Comparison of ENCODE assay signal across 2 cellular contexts in the genomic region with DNA sequence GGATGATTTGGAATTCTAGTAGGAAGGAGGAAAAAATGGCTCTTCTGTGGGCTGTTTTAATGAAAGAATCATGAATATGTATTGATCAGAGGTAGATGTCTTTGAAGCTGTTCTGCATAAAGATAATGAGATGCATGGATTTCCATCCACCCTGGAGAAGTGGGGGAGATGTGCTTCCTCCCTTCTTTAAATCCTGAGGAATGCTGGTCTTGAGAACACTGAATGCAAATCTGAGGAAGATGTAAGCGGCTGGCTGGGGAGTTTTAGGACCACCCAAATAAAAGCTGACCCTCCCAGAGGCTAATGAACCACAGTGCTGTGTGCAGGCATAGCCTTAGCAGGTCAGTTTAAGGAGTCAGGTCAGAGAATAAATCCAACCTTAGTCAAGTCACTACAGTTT.
TF ChIP-seq lines count a peak whose summit lies in the region.

No MANE protein-coding gene starts in this region.

TF ChIP-seq in H1, 55 proteins besides CTCF, POLR2A, EP300 and RAD21 (continues in another document):
- TF ChIP-seq SIX5 (IDR thresholded peaks at IDR 0.05; ENCODE audit: low read depth, low read length) (no peak), FOSL1 (IDR thresholded peaks at IDR 0.05; ENCODE audit: insufficient read depth, low read depth, low read length) (no peak), SAP30 (IDR thresholded peaks at IDR 0.05; ENCODE audit: insufficient read depth, insufficient replicate concordance, low read length) (no peak), JUN (IDR thresholded peaks at IDR 0.05; ENCODE audit: low read depth, low read length) (no peak), TAF1 (IDR thresholded peaks at IDR 0.05; ENCODE audit: low read depth, low read length) (no peak), SP1 (IDR thresholded peaks at IDR 0.05; ENCODE audit: low read depth, low read length) (no peak), SIRT6 (IDR thresholded peaks at IDR 0.05; ENCODE audit: low read length) (no peak), HDAC6 (IDR thresholded peaks at IDR 0.05; ENCODE audit: low read depth, low read length) (no peak), CBX5 (IDR thresholded peaks at IDR 0.05; ENCODE audit: low read depth, low read length) (no peak), KDM4A (IDR thresholded peaks at IDR 0.05; ENCODE audit: low read depth, low read length, severe bottlenecking) (no peak), RNF2 (IDR thresholded peaks at IDR 0.05; ENCODE audit: borderline replicate concordance, low read depth, low read length, missing control alignments, poor library complexity, severe bottlenecking) (no peak)
- TF ChIP-seq, protein P1, sequence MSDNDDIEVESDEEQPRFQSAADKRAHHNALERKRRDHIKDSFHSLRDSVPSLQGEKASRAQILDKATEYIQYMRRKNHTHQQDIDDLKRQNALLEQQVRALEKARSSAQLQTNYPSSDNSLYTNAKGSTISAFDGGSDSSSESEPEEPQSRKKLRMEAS (IDR thresholded peaks at IDR 0.05), result no peak
- TF ChIP-seq, protein P2, sequence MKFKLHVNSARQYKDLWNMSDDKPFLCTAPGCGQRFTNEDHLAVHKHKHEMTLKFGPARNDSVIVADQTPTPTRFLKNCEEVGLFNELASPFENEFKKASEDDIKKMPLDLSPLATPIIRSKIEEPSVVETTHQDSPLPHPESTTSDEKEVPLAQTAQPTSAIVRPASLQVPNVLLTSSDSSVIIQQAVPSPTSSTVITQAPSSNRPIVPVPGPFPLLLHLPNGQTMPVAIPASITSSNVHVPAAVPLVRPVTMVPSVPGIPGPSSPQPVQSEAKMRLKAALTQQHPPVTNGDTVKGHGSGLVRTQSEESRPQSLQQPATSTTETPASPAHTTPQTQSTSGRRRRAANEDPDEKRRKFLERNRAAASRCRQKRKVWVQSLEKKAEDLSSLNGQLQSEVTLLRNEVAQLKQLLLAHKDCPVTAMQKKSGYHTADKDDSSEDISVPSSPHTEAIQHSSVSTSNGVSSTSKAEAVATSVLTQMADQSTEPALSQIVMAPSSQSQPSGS (IDR thresholded peaks at IDR 0.05; ENCODE audit: low read length), result no peak
- TF ChIP-seq, protein P3, sequence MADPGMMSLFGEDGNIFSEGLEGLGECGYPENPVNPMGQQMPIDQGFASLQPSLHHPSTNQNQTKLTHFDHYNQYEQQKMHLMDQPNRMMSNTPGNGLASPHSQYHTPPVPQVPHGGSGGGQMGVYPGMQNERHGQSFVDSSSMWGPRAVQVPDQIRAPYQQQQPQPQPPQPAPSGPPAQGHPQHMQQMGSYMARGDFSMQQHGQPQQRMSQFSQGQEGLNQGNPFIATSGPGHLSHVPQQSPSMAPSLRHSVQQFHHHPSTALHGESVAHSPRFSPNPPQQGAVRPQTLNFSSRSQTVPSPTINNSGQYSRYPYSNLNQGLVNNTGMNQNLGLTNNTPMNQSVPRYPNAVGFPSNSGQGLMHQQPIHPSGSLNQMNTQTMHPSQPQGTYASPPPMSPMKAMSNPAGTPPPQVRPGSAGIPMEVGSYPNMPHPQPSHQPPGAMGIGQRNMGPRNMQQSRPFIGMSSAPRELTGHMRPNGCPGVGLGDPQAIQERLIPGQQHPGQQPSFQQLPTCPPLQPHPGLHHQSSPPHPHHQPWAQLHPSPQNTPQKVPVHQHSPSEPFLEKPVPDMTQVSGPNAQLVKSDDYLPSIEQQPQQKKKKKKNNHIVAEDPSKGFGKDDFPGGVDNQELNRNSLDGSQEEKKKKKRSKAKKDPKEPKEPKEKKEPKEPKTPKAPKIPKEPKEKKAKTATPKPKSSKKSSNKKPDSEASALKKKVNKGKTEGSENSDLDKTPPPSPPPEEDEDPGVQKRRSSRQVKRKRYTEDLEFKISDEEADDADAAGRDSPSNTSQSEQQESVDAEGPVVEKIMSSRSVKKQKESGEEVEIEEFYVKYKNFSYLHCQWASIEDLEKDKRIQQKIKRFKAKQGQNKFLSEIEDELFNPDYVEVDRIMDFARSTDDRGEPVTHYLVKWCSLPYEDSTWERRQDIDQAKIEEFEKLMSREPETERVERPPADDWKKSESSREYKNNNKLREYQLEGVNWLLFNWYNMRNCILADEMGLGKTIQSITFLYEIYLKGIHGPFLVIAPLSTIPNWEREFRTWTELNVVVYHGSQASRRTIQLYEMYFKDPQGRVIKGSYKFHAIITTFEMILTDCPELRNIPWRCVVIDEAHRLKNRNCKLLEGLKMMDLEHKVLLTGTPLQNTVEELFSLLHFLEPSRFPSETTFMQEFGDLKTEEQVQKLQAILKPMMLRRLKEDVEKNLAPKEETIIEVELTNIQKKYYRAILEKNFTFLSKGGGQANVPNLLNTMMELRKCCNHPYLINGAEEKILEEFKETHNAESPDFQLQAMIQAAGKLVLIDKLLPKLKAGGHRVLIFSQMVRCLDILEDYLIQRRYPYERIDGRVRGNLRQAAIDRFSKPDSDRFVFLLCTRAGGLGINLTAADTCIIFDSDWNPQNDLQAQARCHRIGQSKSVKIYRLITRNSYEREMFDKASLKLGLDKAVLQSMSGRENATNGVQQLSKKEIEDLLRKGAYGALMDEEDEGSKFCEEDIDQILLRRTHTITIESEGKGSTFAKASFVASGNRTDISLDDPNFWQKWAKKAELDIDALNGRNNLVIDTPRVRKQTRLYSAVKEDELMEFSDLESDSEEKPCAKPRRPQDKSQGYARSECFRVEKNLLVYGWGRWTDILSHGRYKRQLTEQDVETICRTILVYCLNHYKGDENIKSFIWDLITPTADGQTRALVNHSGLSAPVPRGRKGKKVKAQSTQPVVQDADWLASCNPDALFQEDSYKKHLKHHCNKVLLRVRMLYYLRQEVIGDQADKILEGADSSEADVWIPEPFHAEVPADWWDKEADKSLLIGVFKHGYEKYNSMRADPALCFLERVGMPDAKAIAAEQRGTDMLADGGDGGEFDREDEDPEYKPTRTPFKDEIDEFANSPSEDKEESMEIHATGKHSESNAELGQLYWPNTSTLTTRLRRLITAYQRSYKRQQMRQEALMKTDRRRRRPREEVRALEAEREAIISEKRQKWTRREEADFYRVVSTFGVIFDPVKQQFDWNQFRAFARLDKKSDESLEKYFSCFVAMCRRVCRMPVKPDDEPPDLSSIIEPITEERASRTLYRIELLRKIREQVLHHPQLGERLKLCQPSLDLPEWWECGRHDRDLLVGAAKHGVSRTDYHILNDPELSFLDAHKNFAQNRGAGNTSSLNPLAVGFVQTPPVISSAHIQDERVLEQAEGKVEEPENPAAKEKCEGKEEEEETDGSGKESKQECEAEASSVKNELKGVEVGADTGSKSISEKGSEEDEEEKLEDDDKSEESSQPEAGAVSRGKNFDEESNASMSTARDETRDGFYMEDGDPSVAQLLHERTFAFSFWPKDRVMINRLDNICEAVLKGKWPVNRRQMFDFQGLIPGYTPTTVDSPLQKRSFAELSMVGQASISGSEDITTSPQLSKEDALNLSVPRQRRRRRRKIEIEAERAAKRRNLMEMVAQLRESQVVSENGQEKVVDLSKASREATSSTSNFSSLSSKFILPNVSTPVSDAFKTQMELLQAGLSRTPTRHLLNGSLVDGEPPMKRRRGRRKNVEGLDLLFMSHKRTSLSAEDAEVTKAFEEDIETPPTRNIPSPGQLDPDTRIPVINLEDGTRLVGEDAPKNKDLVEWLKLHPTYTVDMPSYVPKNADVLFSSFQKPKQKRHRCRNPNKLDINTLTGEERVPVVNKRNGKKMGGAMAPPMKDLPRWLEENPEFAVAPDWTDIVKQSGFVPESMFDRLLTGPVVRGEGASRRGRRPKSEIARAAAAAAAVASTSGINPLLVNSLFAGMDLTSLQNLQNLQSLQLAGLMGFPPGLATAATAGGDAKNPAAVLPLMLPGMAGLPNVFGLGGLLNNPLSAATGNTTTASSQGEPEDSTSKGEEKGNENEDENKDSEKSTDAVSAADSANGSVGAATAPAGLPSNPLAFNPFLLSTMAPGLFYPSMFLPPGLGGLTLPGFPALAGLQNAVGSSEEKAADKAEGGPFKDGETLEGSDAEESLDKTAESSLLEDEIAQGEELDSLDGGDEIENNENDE (IDR thresholded peaks at IDR 0.05; ENCODE audit: insufficient replicate concordance, low read length), result no peak

TF ChIP-seq in SK-N-SH, 30 proteins besides CTCF, POLR2A, EP300 and RAD21:
- TF ChIP-seq, protein P1 (IDR thresholded peaks at IDR 0.05; ENCODE audit: low read depth), result no peak
- TF ChIP-seq TEAD4 (IDR thresholded peaks at IDR 0.05; ENCODE audit: borderline replicate concordance, insufficient read depth) (no peak), FOSL2 (IDR thresholded peaks at IDR 0.05; ENCODE audit: borderline replicate concordance, low read depth) (no peak), NRF1 (IDR thresholded peaks at IDR 0.05; ENCODE audit: low read depth, low read length) (no peak), ELF1 (IDR thresholded peaks at IDR 0.05) (no peak), SIN3A (IDR thresholded peaks at IDR 0.05; ENCODE audit: borderline replicate concordance, low read depth, low read length) (no peak), MEF2A (IDR thresholded peaks at IDR 0.05; ENCODE audit: borderline replicate concordance, low read depth) (no peak), RCOR1 (IDR thresholded peaks at IDR 0.05; ENCODE audit: low read length) (no peak), YY1 (IDR thresholded peaks at IDR 0.05; ENCODE audit: low read depth) (no peak), NFIC (IDR thresholded peaks at IDR 0.05; ENCODE audit: borderline replicate concordance) (no peak), GABPA (IDR thresholded peaks at IDR 0.05; ENCODE audit: low read depth) (no peak), RFX5 (IDR thresholded peaks at IDR 0.05; ENCODE audit: low read length) (no peak), MXI1 (IDR thresholded peaks at IDR 0.05; ENCODE audit: low read depth, low read length) (no peak), SMC3 (IDR thresholded peaks at IDR 0.05; ENCODE audit: low read depth, low read length) (no peak), JUND (IDR thresholded peaks at IDR 0.05) (no peak)
- TF ChIP-seq, protein P4, sequence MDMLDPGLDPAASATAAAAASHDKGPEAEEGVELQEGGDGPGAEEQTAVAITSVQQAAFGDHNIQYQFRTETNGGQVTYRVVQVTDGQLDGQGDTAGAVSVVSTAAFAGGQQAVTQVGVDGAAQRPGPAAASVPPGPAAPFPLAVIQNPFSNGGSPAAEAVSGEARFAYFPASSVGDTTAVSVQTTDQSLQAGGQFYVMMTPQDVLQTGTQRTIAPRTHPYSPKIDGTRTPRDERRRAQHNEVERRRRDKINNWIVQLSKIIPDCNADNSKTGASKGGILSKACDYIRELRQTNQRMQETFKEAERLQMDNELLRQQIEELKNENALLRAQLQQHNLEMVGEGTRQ (IDR thresholded peaks at IDR 0.05; ENCODE audit: borderline replicate concordance, low read depth, low read length), result no peak
- TF ChIP-seq, protein P5, sequence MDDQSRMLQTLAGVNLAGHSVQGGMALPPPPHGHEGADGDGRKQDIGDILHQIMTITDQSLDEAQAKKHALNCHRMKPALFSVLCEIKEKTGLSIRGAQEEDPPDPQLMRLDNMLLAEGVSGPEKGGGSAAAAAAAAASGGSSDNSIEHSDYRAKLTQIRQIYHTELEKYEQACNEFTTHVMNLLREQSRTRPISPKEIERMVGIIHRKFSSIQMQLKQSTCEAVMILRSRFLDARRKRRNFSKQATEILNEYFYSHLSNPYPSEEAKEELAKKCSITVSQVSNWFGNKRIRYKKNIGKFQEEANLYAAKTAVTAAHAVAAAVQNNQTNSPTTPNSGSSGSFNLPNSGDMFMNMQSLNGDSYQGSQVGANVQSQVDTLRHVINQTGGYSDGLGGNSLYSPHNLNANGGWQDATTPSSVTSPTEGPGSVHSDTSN (IDR thresholded peaks at IDR 0.05), result no peak
- TF ChIP-seq, protein P6, sequence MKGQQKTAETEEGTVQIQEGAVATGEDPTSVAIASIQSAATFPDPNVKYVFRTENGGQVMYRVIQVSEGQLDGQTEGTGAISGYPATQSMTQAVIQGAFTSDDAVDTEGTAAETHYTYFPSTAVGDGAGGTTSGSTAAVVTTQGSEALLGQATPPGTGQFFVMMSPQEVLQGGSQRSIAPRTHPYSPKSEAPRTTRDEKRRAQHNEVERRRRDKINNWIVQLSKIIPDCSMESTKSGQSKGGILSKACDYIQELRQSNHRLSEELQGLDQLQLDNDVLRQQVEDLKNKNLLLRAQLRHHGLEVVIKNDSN (IDR thresholded peaks at IDR 0.05; ENCODE audit: borderline replicate concordance, low read depth), result no peak
TF ChIP-seq in SK-N-SH: peak in this region for 0.
